8 cellular contexts compared by ENCODE assay signal in the genomic region with DNA sequence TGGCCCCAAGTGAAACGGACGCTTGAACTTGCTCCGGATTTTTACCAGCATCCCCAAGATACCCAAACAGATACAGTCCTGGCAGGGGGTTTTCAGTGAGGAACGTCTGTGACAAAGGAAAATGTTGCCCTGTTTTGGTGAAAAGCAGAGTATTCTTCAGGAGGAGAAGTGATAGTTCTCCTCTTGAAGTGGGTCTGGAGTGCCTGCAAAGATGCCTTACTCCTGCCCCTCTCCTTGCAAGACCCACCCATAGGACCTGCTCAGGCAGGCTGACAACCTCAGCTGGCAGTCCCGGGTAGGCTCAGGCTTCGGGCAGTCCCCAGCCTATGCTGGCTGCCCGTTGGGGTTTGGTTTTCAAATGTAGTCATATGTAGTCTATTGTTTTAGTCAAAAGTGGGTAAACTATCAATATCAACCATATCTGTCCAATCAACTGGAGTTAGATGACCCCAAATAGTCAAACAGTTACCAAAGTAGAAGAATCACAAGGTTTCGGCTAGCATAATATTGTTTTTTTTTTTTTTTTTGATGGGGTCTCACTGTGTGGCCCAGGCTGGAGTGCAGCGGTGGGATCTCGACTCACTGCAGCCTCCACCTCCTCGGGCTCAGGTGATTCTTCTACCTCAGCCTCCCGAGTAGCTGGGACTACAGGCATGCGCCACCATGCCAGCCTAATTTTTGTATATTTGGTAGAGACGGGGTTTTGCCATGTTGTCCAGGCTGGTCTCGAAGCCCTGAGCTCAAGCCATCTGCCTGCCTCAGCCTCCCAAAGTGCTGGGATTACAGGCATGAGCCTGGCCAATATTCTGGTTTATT. TPM values are rescaled to one million over a fixed set of nuclear protein-coding genes. Genes with fewer than 3 reads are reported as not detected.
A peak's percentile ranks its signal among the peaks of the same experiment; 100 is the strongest.
DNase-seq lines count a peak whose midpoint lies in the region; TF ChIP-seq lines count a peak whose summit lies in the region.

No MANE protein-coding gene starts in this region.

- H3K9me3 ChIP-seq in BE2C (no peaks in the 10 kb centered on the region), adrenal gland (replicated peaks in 1 of 3) (no peaks in the 10 kb centered on the region)

- no peak for TF ChIP-seq POLR2A in adrenal gland (IDR thresholded peaks at IDR 0.05)

- H3K4me1 Mint-ChIP-seq in activated T-helper 2 cell treated with anti-CD3 and anti-CD28 coated beads, Interferon-gamma antibody, Interleukin-2, Interleukin-4, amounts not matched to agents 10 μg/mL and 5 μg/mL and 100 μg/mL, durations not matched to agents 14 hours and 24 hours and 36 hours (ENCODE audit: low read depth), result peaks cover 29% of the 10 kb centered on the region
- peaks cover 34 to 47% of the 10 kb centered on the region in 2 donors for H3K4me1 Mint-ChIP-seq in immature natural killer cell

- H3K36me3 Mint-ChIP-seq in activated T-helper 2 cell treated with anti-CD3 and anti-CD28 coated beads, Interferon-gamma antibody, Interleukin-2, Interleukin-4, amounts not matched to agents 10 μg/mL and 5 μg/mL and 100 μg/mL, durations not matched to agents 14 hours and 24 hours and 36 hours (ENCODE audit: low read depth), result peaks cover 40% of the 10 kb centered on the region
- H3K36me3 Mint-ChIP-seq in immature natural killer cell, result peaks cover 4 to 16% (median 13%) of the 10 kb centered on the region in 3 donors

- H3K27ac ChIP-seq in temporal lobe (ENCODE audit: low read depth, low read length) (peak overlapping the region; percentile 95), adrenal gland (peak overlapping the region in 2 of 5 donors; percentile 92 to 98)

- H3K27ac Mint-ChIP-seq in activated T-helper 2 cell treated with anti-CD3 and anti-CD28 coated beads, Interferon-gamma antibody, Interleukin-2, Interleukin-4, amounts not matched to agents 10 μg/mL and 5 μg/mL and 100 μg/mL, durations not matched to agents 14 hours and 24 hours and 36 hours, result peak overlapping the region; percentile 84
- H3K27ac Mint-ChIP-seq in immature natural killer cell, result peak overlapping the region; percentile 88 to 97 (median 92)

- no peaks in the 10 kb centered on the region for H3K27me3 Mint-ChIP-seq in activated T-helper 2 cell treated with anti-CD3 and anti-CD28 coated beads, Interferon-gamma antibody, Interleukin-2, Interleukin-4, amounts not matched to agents 10 μg/mL and 5 μg/mL and 100 μg/mL, durations not matched to agents 14 hours and 24 hours and 36 hours (ENCODE audit: low read depth)
- peaks cover 3 to 6% (median 6%) of the 10 kb centered on the region in 3 donors for H3K27me3 Mint-ChIP-seq in immature natural killer cell (ENCODE audit: low read depth in 3 of 3)

- DNase-seq in BE2C, result no peak
- peak; percentile 76 for DNase-seq in KG1 (lab: John Stamatoyannopoulos, UW)
- DNase-seq in activated T-helper 2 cell treated with anti-CD3 and anti-CD28 coated beads, Interferon-gamma antibody, Interleukin-2, Interleukin-4, amounts not matched to agents 10 μg/mL and 5 μg/mL and 100 μg/mL, durations not matched to agents 14 hours and 24 hours and 36 hours (ENCODE audit: low spot score), result no peak
- DNase-seq in immature natural killer cell, result peak in 1 of 3 donors; percentile 19
- no peak for DNase-seq in adrenal gland
- no peak for DNase-seq in NCI-H748 treated with DMSO at 0.1 percent for 48 hours (lab: John Stamatoyannopoulos, UW)
- no peak for DNase-seq in SK-N-DZ (ENCODE audit: low spot score)

- WGBS in adrenal gland, 4 donors, result 55 to 59% (median 57%) methylated on average over 14 to 15 of the region's 15 CpGs

- H3K9me3 Mint-ChIP-seq in activated T-helper 2 cell treated with anti-CD3 and anti-CD28 coated beads, Interferon-gamma antibody, Interleukin-2, Interleukin-4, amounts not matched to agents 10 μg/mL and 5 μg/mL and 100 μg/mL, durations not matched to agents 14 hours and 24 hours and 36 hours, result no peaks in the 10 kb centered on the region
- no peaks in the 10 kb centered on the region for H3K9me3 Mint-ChIP-seq in immature natural killer cell

- peak overlapping the region; percentile 78 for H3K4me3 Mint-ChIP-seq in activated T-helper 2 cell treated with anti-CD3 and anti-CD28 coated beads, Interferon-gamma antibody, Interleukin-2, Interleukin-4, amounts not matched to agents 10 μg/mL and 5 μg/mL and 100 μg/mL, durations not matched to agents 14 hours and 24 hours and 36 hours (ENCODE audit: low read depth)
- H3K4me3 Mint-ChIP-seq in immature natural killer cell, result peak overlapping the region; percentile 87 to 93 (median 89)

- intact Hi-C loops in activated T-helper 2 cell treated with anti-CD3 and anti-CD28 coated beads, Interferon-gamma antibody, Interleukin-2, Interleukin-4, amounts not matched to agents 10 μg/mL and 5 μg/mL and 100 μg/mL, durations not matched to agents 14 hours and 24 hours and 36 hours (cut with micrococcal nuclease), result loop anchor here (1.0 to 5.0 kb wide), 3 partner anchors 13 to 263 kb away; no protein-coding TSS in a partner anchor
- intact Hi-C loops in adrenal gland (cut with DNase I), result no loop called here

- no peak for TF ChIP-seq CTCF in BE2C (IDR thresholded peaks at IDR 0.05; ENCODE audit: low read depth, low read length)
- no peak for TF ChIP-seq CTCF in adrenal gland (IDR thresholded peaks at IDR 0.05)

- H3K27me3 ChIP-seq in BE2C (no peaks in the 10 kb centered on the region), adrenal gland (no peaks in the 10 kb centered on the region)

- H3K4me1 ChIP-seq in BE2C, result no peaks in the 10 kb centered on the region
- peaks cover 8 to 31% of the 10 kb centered on the region in 2 donors for H3K4me1 ChIP-seq in adrenal gland (replicated peaks in 1 of 2)

- H3K36me3 ChIP-seq in BE2C (no peaks in the 10 kb centered on the region), adrenal gland (replicated peaks in 1 of 2) (no peaks in the 10 kb centered on the region)

- peak overlapping the region; percentile 79 for H3K4me3 ChIP-seq in BE2C (ENCODE audit: low read depth, low read length)
- peak overlapping the region in 2 of 4 donors; percentile 81 to 96 for H3K4me3 ChIP-seq in adrenal gland

RNA-seq across cellular contexts. Expression of gene ARL8A, which starts 1.0 kb away (rescaled TPM):
- 71.3 TPM for polyA plus RNA-seq in BE2C (2012; ENCODE audit: insufficient read depth, insufficient read length, low read depth)
- 57.9 and 64.7 TPM in 2 replicates for total RNA-seq in activated T-helper 2 cell treated with anti-CD3 and anti-CD28 coated beads, Interferon-gamma antibody, Interleukin-2, Interleukin-4, amounts not matched to agents 10 μg/mL and 5 μg/mL and 100 μg/mL, durations not matched to agents 14 hours and 24 hours and 36 hours
- 10 to 100 TPM in 2 of 3 donors, 1 to 10 TPM in 1; 9.7 to 15.0 (median 11.0) TPM for polyA plus RNA-seq in immature natural killer cell
- total RNA-seq in temporal lobe, result 79.4 TPM
- 100 to 1,000 TPM in 1 of 8 donors, 10 to 100 TPM in 7; 34.3 to 115 (median 64.8) TPM for total RNA-seq in adrenal gland
- 10 to 100 TPM; 26.4 to 71.2 (median 28.6) TPM for polyA plus RNA-seq in adrenal gland
- polyA plus RNA-seq in SK-N-DZ (2014; cell fraction: cytosol; rRNA removed), result 25.0 and 28.8 TPM in 2 replicates
- 23.4 and 24.9 TPM in 2 replicates for polyA plus RNA-seq in SK-N-DZ (2014; cell fraction: nucleus; rRNA removed)

RNA-seq across cellular contexts. Expression of gene PTPN7, which starts 14.9 kb away (rescaled TPM):
- 0.37 TPM for polyA plus RNA-seq in BE2C (2012; ENCODE audit: insufficient read depth, insufficient read length, low read depth)
- 388 and 398 TPM in 2 replicates for total RNA-seq in activated T-helper 2 cell treated with anti-CD3 and anti-CD28 coated beads, Interferon-gamma antibody, Interleukin-2, Interleukin-4, amounts not matched to agents 10 μg/mL and 5 μg/mL and 100 μg/mL, durations not matched to agents 14 hours and 24 hours and 36 hours
- polyA plus RNA-seq in immature natural killer cell (100 to 1,000 TPM in 1 of 3 donors, 10 to 100 TPM in 2; 55.4 to 126 (median 58.4) TPM), adrenal gland (10 to 100 TPM; 13.4 to 45.4 (median 15.0) TPM)
- total RNA-seq in temporal lobe (0.25 TPM), adrenal gland (10 to 100 TPM in 5 of 8 donors, 1 to 10 TPM in 3; 2.5 to 35.8 (median 16.4) TPM)
- polyA plus RNA-seq in SK-N-DZ (2014; cell fraction: cytosol; rRNA removed), result 0.10 and 0.48 TPM in 2 replicates
- polyA plus RNA-seq in SK-N-DZ (2014; cell fraction: nucleus; rRNA removed), result 0.20 and 0.93 TPM in 2 replicates

RNA-seq across cellular contexts. Expression of gene GPR37L1, which starts 22.8 kb away (rescaled TPM):
- 0.25 TPM for polyA plus RNA-seq in BE2C (2012; ENCODE audit: insufficient read depth, insufficient read length, low read depth)
- not detected in 2 replicates for total RNA-seq in activated T-helper 2 cell treated with anti-CD3 and anti-CD28 coated beads, Interferon-gamma antibody, Interleukin-2, Interleukin-4, amounts not matched to agents 10 μg/mL and 5 μg/mL and 100 μg/mL, durations not matched to agents 14 hours and 24 hours and 36 hours
- polyA plus RNA-seq in immature natural killer cell (under 1 TPM in 2 of 3 donors, not detected in 1; 0.10 to 0.16 TPM), adrenal gland (under 1 TPM; 0.02 to 0.24 (median 0.13) TPM)
- total RNA-seq in temporal lobe (1.2 TPM), adrenal gland (under 1 TPM in 7 of 8 donors, not detected in 1; 0.14 to 0.49 (median 0.30) TPM)
- 0.16 TPM in 1 of 2 replicates, not detected in the other for polyA plus RNA-seq in SK-N-DZ (2014; cell fraction: cytosol; rRNA removed)
- polyA plus RNA-seq in SK-N-DZ (2014; cell fraction: nucleus; rRNA removed), result 0.02 and 0.03 TPM in 2 replicates

RNA-seq across cellular contexts. Expression of gene LGR6, which starts 48.1 kb away (rescaled TPM):
- polyA plus RNA-seq in BE2C (2012; ENCODE audit: insufficient read depth, insufficient read length, low read depth), result not detected
- total RNA-seq in activated T-helper 2 cell treated with anti-CD3 and anti-CD28 coated beads, Interferon-gamma antibody, Interleukin-2, Interleukin-4, amounts not matched to agents 10 μg/mL and 5 μg/mL and 100 μg/mL, durations not matched to agents 14 hours and 24 hours and 36 hours, result not detected in 2 replicates
- polyA plus RNA-seq in immature natural killer cell, result 10 to 100 TPM; 10.9 to 26.8 (median 21.1) TPM
- total RNA-seq in temporal lobe, result 0.49 TPM
- under 1 TPM in 6 of 8 donors, not detected in 2; 0.10 to 0.54 (median 0.16) TPM for total RNA-seq in adrenal gland
- polyA plus RNA-seq in adrenal gland, result 1 to 10 TPM in 1 of 3 donors, under 1 TPM in 1, not detected in 1; 0.48 to 1.0 TPM
- not detected in 2 replicates for polyA plus RNA-seq in SK-N-DZ (2014; cell fraction: cytosol; rRNA removed)
- not detected in 2 replicates for polyA plus RNA-seq in SK-N-DZ (2014; cell fraction: nucleus; rRNA removed)

Comparison
In these comparisons a context has a peak if more than half of its experiments do, and no peak if none do; other contexts are left out.
1. RNA of gene PTPN7, which starts 14.9 kb away (total RNA-seq): 388 to 398 TPM in activated T-helper 2 cell treated with anti-CD3 and anti-CD28 coated beads, Interferon-gamma antibody, Interleukin-2, Interleukin-4, amounts not matched to agents 10 μg/mL and 5 μg/mL and 100 μg/mL, durations not matched to agents 14 hours and 24 hours and 36 hours; 2.5 to 35.8 TPM in adrenal gland and 0.25 TPM in temporal lobe (single experiment); every median in the first group is over 10 times any median in the second.